In the genomic region with DNA sequence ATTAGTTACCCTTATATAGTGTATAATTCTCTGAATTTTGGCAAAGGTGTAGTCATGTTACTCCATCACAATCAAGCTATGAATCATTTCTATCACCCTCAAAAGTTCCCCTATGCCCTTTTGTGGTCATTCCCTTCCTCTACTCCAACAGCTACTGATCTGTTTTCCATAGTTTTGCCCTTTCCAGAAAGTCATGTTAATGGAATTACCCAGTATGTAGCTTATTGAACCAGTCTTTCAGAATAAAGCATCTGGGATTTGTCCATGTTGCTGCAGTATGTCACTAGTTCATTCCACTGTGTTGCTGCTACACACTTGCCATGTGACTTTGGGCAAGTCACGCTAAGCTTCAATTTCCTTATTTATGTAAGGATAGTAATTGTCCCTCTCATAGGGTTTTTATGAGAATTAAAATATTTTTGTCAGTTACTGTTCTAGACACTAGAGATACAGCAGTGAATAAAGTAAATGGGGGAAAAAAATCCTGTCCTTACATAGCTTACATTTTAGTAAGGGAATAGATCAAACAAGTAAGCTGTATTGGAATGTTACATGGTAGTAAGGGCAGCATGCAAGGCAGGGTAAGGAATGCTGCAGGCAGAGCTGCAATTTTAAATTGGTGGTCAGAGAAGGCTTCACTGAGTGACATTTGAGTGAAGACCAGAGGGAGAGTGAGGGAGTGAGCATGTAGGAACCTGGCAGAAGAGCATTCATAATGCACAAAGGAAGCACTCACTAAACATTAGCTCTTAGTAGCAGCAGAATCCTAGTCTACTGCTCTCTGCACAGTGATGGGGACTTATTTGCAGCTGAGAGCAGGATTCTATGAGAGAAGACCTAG, we compare ENCODE assay signal across 14 cellular contexts.
DNase-seq lines count a peak whose midpoint lies in the region; ATAC-seq, FAIRE-seq and TF ChIP-seq lines count a peak whose summit lies in the region.
"Had no signal": no experiment of that assay in that cellular context is flagged by ENCODE, and none has a peak within 500 bp of the region (broad histone marks: within the 10 kb centered on the region; RNA-seq: fewer than 3 reads in every experiment).

No MANE protein-coding gene starts in this region.

- DNase-seq in heart left ventricle: no peak
- DNase-seq in right atrium auricular region (ENCODE audit: low spot score): no peak
- DNase-seq in bronchial epithelial cell (ENCODE audit: low read depth): peak; percentile 25
- no peak for DNase-seq in left lung
- DNase-seq in GF-D8 (lab: John Stamatoyannopoulos, UW): no peak
- no peak for DNase-seq in DMS 273 (lab: John Stamatoyannopoulos, UW; ENCODE audit: unreplicated experiment)
- DNase-seq in activated CD4-positive, alpha-beta T cell treated with anti-CD3 and anti-CD28 coated beads, Interleukin-2, amount 50 U/mL, for 48 hours: no peak
- DNase-seq: DMS79, GOT3, naive B cell, NCI-H1417, transverse colon had no signal

- TF ChIP-seq CTCF in heart left ventricle (IDR thresholded peaks at IDR 0.05) (no peak), right atrium auricular region (IDR thresholded peaks at IDR 0.05) (no peak), bronchial epithelial cell (IDR thresholded peaks at IDR 0.05; ENCODE audit: insufficient read depth, low read length, severe bottlenecking) (no peak), left lung (IDR thresholded peaks at IDR 0.05) (no peak)

- no peak overlapping the region for H3K4me3 ChIP-seq in heart left ventricle
- H3K4me3 ChIP-seq in right atrium auricular region: no peak overlapping the region
- no peak overlapping the region for H3K4me3 ChIP-seq in bronchial epithelial cell (ENCODE audit: low read depth, low read length)
- H3K4me3 ChIP-seq in left lung: no peak overlapping the region
- H3K4me3 ChIP-seq: skin epidermis, transverse colon had no signal

- no peak for FAIRE-seq in bronchial epithelial cell (lab: Jason Lieb, UNC)

- peak in 3 of 4 donors; percentile 7 to 52 (median 50) for ATAC-seq in heart left ventricle
- ATAC-seq in left lung: peak; percentile 62
- no peak for ATAC-seq in HG03175 (IDR thresholded peaks at IDR 0.05; ENCODE audit: unreplicated experiment)

- H3K9me3 ChIP-seq in heart left ventricle (no peaks in the 10 kb centered on the region), right atrium auricular region (no peaks in the 10 kb centered on the region), left lung (no peaks in the 10 kb centered on the region)
- H3K9me3 ChIP-seq: transverse colon had no signal

- H3K27ac ChIP-seq in heart left ventricle: peak overlapping the region in 9 of 12 donors; percentile 8 to 64 (median 30)
- peak overlapping the region in 1 of 2 donors; percentile 20 for H3K27ac ChIP-seq in right atrium auricular region
- H3K27ac ChIP-seq in left lung: peak overlapping the region in 1 of 2 donors; percentile 23
- H3K27ac ChIP-seq: transverse colon had no signal

- WGBS in heart left ventricle, 4 donors: 50 to 76% (median 66%) methylated on average over 1 of the region's 1 CpG

- intact Hi-C loops in heart left ventricle (cut with DNase I): loop anchor here in 1 of 10 donors (10.0 kb wide), 1 partner anchor 178 kb away; no protein-coding TSS in a partner anchor
- intact Hi-C loops in left lung (cut with DNase I): loop anchor here in 1 of 2 donors (10.0 kb wide), 1 partner anchor 132 kb away; no protein-coding TSS in a partner anchor

- H3K27me3 ChIP-seq in heart left ventricle: no peaks in the 10 kb centered on the region
- H3K27me3 ChIP-seq in right atrium auricular region: no peaks in the 10 kb centered on the region
- no peaks in the 10 kb centered on the region for H3K27me3 ChIP-seq in bronchial epithelial cell (ENCODE audit: control insufficient read depth, insufficient read depth, low read length)
- no peaks in the 10 kb centered on the region for H3K27me3 ChIP-seq in left lung
- H3K27me3 ChIP-seq: transverse colon had no signal

- no peak for TF ChIP-seq POLR2A in heart left ventricle (IDR thresholded peaks at IDR 0.05)

- peaks cover under 1 to 41% (median 14%) of the 10 kb centered on the region in 12 donors for H3K4me1 ChIP-seq in heart left ventricle
- H3K4me1 ChIP-seq in right atrium auricular region: peaks cover 0 to 18% of the 10 kb centered on the region in 2 donors
- peaks cover 0 to 2% of the 10 kb centered on the region in 2 donors for H3K4me1 ChIP-seq in left lung

- H3K36me3 ChIP-seq in heart left ventricle: no peaks in the 10 kb centered on the region
- H3K36me3 ChIP-seq in right atrium auricular region: no peaks in the 10 kb centered on the region
- H3K36me3 ChIP-seq in bronchial epithelial cell (ENCODE audit: control insufficient read depth, insufficient read depth, low read length): no peaks in the 10 kb centered on the region
- no peaks in the 10 kb centered on the region for H3K36me3 ChIP-seq in left lung
- H3K36me3 ChIP-seq: transverse colon had no signal
